15 cellular contexts compared by ENCODE assay signal in genomic region chrX:19627081-19627480, GRCh38.
A peak's percentile ranks its signal among the peaks of the same experiment; 100 is the strongest.
DNase-seq lines count a peak whose midpoint lies in the region; ATAC-seq and TF ChIP-seq lines count a peak whose summit lies in the region.
"Had no signal": no experiment of that assay in that cellular context is flagged by ENCODE, and none has a peak within 500 bp of the region (broad histone marks: within the 10 kb centered on the region; RNA-seq: fewer than 3 reads in every experiment).

No MANE protein-coding gene starts in this region.

- intact Hi-C loops in psoas muscle (cut with DNase I) = no loop called here
- intact Hi-C loops in left lung (cut with DNase I) = no loop called here

- H3K9me3 Mint-ChIP-seq in CD8-positive, alpha-beta memory T cell = peaks cover 0 to 1% (median 0%) of the 10 kb centered on the region in 5 donors
- H3K9me3 Mint-ChIP-seq: naive thymus-derived CD4-positive, alpha-beta T cell had no signal

- H3K36me3 Mint-ChIP-seq in CD8-positive, alpha-beta memory T cell = peaks cover 0 to 60% (median 5%) of the 10 kb centered on the region in 3 donors

- H3K27me3 Mint-ChIP-seq in CD8-positive, alpha-beta memory T cell = no peaks in the 10 kb centered on the region
- H3K27me3 Mint-ChIP-seq: naive thymus-derived CD4-positive, alpha-beta T cell had no signal

- H3K4me1 Mint-ChIP-seq in CD8-positive, alpha-beta memory T cell = peaks cover 68 to 91% (median 73%) of the 10 kb centered on the region in 3 donors

- H3K4me3 Mint-ChIP-seq in CD8-positive, alpha-beta memory T cell = no peak overlapping the region

- TF ChIP-seq CTCF in RWPE1 (conservative IDR thresholded peaks at IDR 0.05; ENCODE audit: low read depth) = no peak
- TF ChIP-seq CTCF in psoas muscle (IDR thresholded peaks at IDR 0.05) = peak; percentile 15
- TF ChIP-seq CTCF in foreskin keratinocyte (conservative IDR thresholded peaks at IDR 0.05) = no peak
- no peak for TF ChIP-seq CTCF in left lung (IDR thresholded peaks at IDR 0.05)

- H3K9me3 ChIP-seq in CD8-positive, alpha-beta memory T cell (ENCODE audit: low read length) = no peaks in the 10 kb centered on the region
- H3K9me3 ChIP-seq in psoas muscle (no peaks in the 10 kb centered on the region), left lung (no peaks in the 10 kb centered on the region)

- CTCF ChIA-PET in CD8-positive, alpha-beta memory T cell (lab: Charles Lee) = no interaction called here
- CTCF ChIA-PET in RWPE1 (lab: Yijun Ruan, JAX) = interaction anchor here (0.6 kb wide), 1 partner anchor 11 kb away, joined by 5 read pairs; no protein-coding TSS in a partner anchor

- peaks cover 6% of the 10 kb centered on the region for H3K4me1 ChIP-seq in CD8-positive, alpha-beta memory T cell (ENCODE audit: insufficient read depth, low read length)
- no peaks in the 10 kb centered on the region for H3K4me1 ChIP-seq in psoas muscle
- peaks cover 12% of the 10 kb centered on the region for H3K4me1 ChIP-seq in foreskin keratinocyte
- H3K4me1 ChIP-seq in left lung = peaks cover 0 to 5% of the 10 kb centered on the region in 2 donors

- POLR2A ChIA-PET in CD8-positive, alpha-beta memory T cell (lab: Charles Lee) = no interaction called here
- POLR2A ChIA-PET in RWPE1 (lab: Yijun Ruan, JAX; ENCODE audit: low non-redundant PET) = no interaction called here

- no peak for DNase-seq in CD8-positive, alpha-beta memory T cell
- DNase-seq in RWPE1 (ENCODE audit: low spot score) (no peak), globus pallidus (ENCODE audit: low spot score) (peak; percentile 82), psoas muscle (peak; percentile 52 to 75), foreskin keratinocyte (no peak), left lung (no peak), activated gamma-delta T cell (lab: John Stamatoyannopoulos, UW) (no peak)
- DNase-seq: amniotic stem cell; effector CD8-positive, alpha-beta T cell; kidney glomerular epithelial cell; NCI-H1694; NCI-H82 had no signal

- no peak overlapping the region for H3K27ac ChIP-seq in CD8-positive, alpha-beta memory T cell (ENCODE audit: low read depth, low read length)
- H3K27ac ChIP-seq in RWPE1 = peak overlapping the region; percentile 32
- H3K27ac ChIP-seq in psoas muscle = no peak overlapping the region
- H3K27ac ChIP-seq in foreskin keratinocyte = no peak overlapping the region
- H3K27ac ChIP-seq in left lung = no peak overlapping the region
- H3K27ac ChIP-seq: KMS-11 had no signal

- H3K27ac Mint-ChIP-seq in CD8-positive, alpha-beta memory T cell = peak overlapping the region in 6 of 8 donors; percentile 61 to 95 (median 88)

- whole genome bisulfite sequencing in psoas muscle, 3 donors = 16 to 31% (median 23%) methylated on average over 5 of the region's 5 CpGs

- no peaks in the 10 kb centered on the region for H3K36me3 ChIP-seq in CD8-positive, alpha-beta memory T cell (ENCODE audit: insufficient read depth, low read length)
- H3K36me3 ChIP-seq in psoas muscle (ENCODE audit: insufficient read depth in 1 of 2, low read depth in 1 of 2) = no peaks in the 10 kb centered on the region
- no peaks in the 10 kb centered on the region for H3K36me3 ChIP-seq in left lung

- H3K4me3 ChIP-seq in CD8-positive, alpha-beta memory T cell (ENCODE audit: low read length) = no peak overlapping the region
- H3K4me3 ChIP-seq in psoas muscle (no peak overlapping the region), left lung (no peak overlapping the region)

- H3K27me3 ChIP-seq in CD8-positive, alpha-beta memory T cell (ENCODE audit: insufficient read depth, low read length, poor library complexity, severe bottlenecking) = no peaks in the 10 kb centered on the region
- peaks cover 0 to 8% (median 0%) of the 10 kb centered on the region in 3 donors for H3K27me3 ChIP-seq in psoas muscle (ENCODE audit: insufficient read depth in 3 of 3, low read length in 2 of 3)
- no peaks in the 10 kb centered on the region for H3K27me3 ChIP-seq in foreskin keratinocyte
- H3K27me3 ChIP-seq in left lung = peaks cover 0 to 6% of the 10 kb centered on the region in 2 donors

- ATAC-seq in psoas muscle = peak; percentile 77 to 94 (median 90)
- ATAC-seq in foreskin keratinocyte = no peak
- ATAC-seq in left lung = no peak
- no peak for ATAC-seq in HG02870 (IDR thresholded peaks at IDR 0.05; ENCODE audit: unreplicated experiment)
- ATAC-seq: naive thymus-derived CD4-positive, alpha-beta T cell had no signal

Comparison
In these comparisons a context has a peak if more than half of its experiments do, and no peak if none do; other contexts are left out.
1. DNase-seq: peak in globus pallidus (single experiment) and psoas muscle (2 of 2); none in CD8-positive, alpha-beta memory T cell (0 of 5), RWPE1 (single experiment), foreskin keratinocyte (0 of 2), left lung (0 of 2) and activated gamma-delta T cell (single experiment).
2. ATAC-seq: peak in psoas muscle (4 of 4); none in foreskin keratinocyte (single experiment), left lung (single experiment) and HG02870 (single experiment).